28 cellular contexts compared by ENCODE assay signal in genomic region chr1:246141306-246141705, GRCh38.
DNase-seq lines count a peak whose midpoint lies in the region; ATAC-seq, FAIRE-seq and TF ChIP-seq lines count a peak whose summit lies in the region.
"Had no signal": no experiment of that assay in that cellular context is flagged by ENCODE, and none has a peak within 500 bp of the region (broad histone marks: within the 10 kb centered on the region; RNA-seq: fewer than 3 reads in every experiment).

No MANE protein-coding gene starts in this region.

- intact Hi-C loops in HCT116 (cut with micrococcal nuclease) (no loop called here), testis (cut with DNase I; ENCODE audit: low total_unique reads) (no loop called here)

- RAD21 ChIA-PET in HCT116 (lab: Charles Lee; ENCODE audit: low non-redundant PET in 1 of 2, low total read pairs in 2 of 2, uncharacterized antibody in 2 of 2, unreplicated experiment in 2 of 2): no interaction called here

- no peak for TF ChIP-seq RAD21 in A549 (conservative IDR thresholded peaks at IDR 0.05 in 1 of 2, IDR thresholded peaks at IDR 0.05 in 1 of 2)
- TF ChIP-seq RAD21 in HCT116 (IDR thresholded peaks at IDR 0.05; ENCODE audit: low read depth): no peak

- H3K27me3 ChIP-seq in HCT116 (ENCODE audit: insufficient read depth, low read length): no peaks in the 10 kb centered on the region
- H3K27me3 ChIP-seq in adipocyte (replicated peaks; ENCODE audit: control insufficient read depth, insufficient read depth, low read length): no peaks in the 10 kb centered on the region
- H3K27me3 ChIP-seq in tibial nerve: no peaks in the 10 kb centered on the region
- H3K27me3 ChIP-seq in testis: no peaks in the 10 kb centered on the region

- H3K9ac ChIP-seq in HCT116 (ENCODE audit: low read length) (peak overlapping the region; percentile 37; the same call in 1 of the 2 replicates), adipocyte (ENCODE audit: low read length) (no peak overlapping the region)

- no peak for FAIRE-seq in A549 (lab: Jason Lieb, UNC)
- FAIRE-seq: GM12891, GM19239, H1 had no signal

- H2AFZ ChIP-seq in HCT116 (ENCODE audit: low read depth, low read length, poor library complexity, severe bottlenecking): no peak overlapping the region

- CTCF ChIA-PET in A549 (lab: Yijun Ruan, JAX) (interaction anchor here (0.7 to 1.3 kb wide), 2 partner anchors 11 kb away, joined by 3 read pairs; no protein-coding TSS in a partner anchor), HCT116 (lab: Charles Lee) (no interaction called here)

- ATAC-seq in A549: no peak
- ATAC-seq in HCT116: no peak
- ATAC-seq: CD8-positive, alpha-beta T cell; Panc1; SK-N-SH treated with all-trans-retinoic acid at 6 μM for 48 hours had no signal

- 86% methylated on average over 4 of the region's 4 CpGs for WGBS in A549 (ENCODE audit: missing lambda C conversion rate)
- WGBS in tibial nerve, 2 donors: 77 to 88% methylated on average over 4 of the region's 4 CpGs
- WGBS in testis, 2 donors: 92 to 93% methylated on average over 4 of the region's 4 CpGs

- POLR2A ChIA-PET in A549 (lab: Yijun Ruan, JAX) (no interaction called here), HCT116 (lab: Charles Lee) (interaction anchor here (0.8 to 1.0 kb wide), 2 partner anchors 11 to 12 kb away, joined by 3 to 6 read pairs; no protein-coding TSS in a partner anchor)

- DNase-seq in A549 (ENCODE audit: low read depth in 1 of 2, low spot score in 1 of 2) (no peak), HCT116 (ENCODE audit: low read depth, low spot score) (no peak), adipocyte (ENCODE audit: low read depth) (peak; percentile 3), fibroblast of the aortic adventitia (ENCODE audit: low read depth) (peak; percentile 6), tibial nerve (ENCODE audit: low spot score in 2 of 2) (no peak), coronary artery (ENCODE audit: low spot score) (no peak), cerebellum (ENCODE audit: low spot score) (no peak), testis (no peak)
- DNase-seq: 8988T; CD8-positive, alpha-beta T cell; DMS79 treated with DMSO at 0.1 percent for 48 hours; GF-D8; HCEC 1CT; Kasumi-1; MV-4-11; NCI-H1105 treated with DMSO at 0.1 percent for 48 hours; NCI-H2029; NCI-H446 treated with DMSO at 0.1 percent for 48 hours; NCI-H526; SHP77 treated with DMSO at 0.1 percent for 48 hours had no signal

- TF ChIP-seq POLR2A in A549 (IDR thresholded peaks at IDR 0.05; ENCODE audit: low read length): no peak
- no peak for TF ChIP-seq POLR2A in HCT116 (IDR thresholded peaks at IDR 0.05; ENCODE audit: borderline replicate concordance, extremely low read depth, insufficient read depth, insufficient read length)
- no peak for TF ChIP-seq POLR2A in tibial nerve (IDR thresholded peaks at IDR 0.05)
- no peak for TF ChIP-seq POLR2A in testis (IDR thresholded peaks at IDR 0.05)

- no peaks in the 10 kb centered on the region for H3K79me2 ChIP-seq in HCT116 (ENCODE audit: insufficient read depth, low read length)

- no peaks in the 10 kb centered on the region for H4K20me1 ChIP-seq in HCT116 (ENCODE audit: insufficient read depth)

- BruUV-seq in HCT116 (replicated peaks; lab: Mats Ljungman, UMichigan): no TSS peak

- H3K9me3 ChIP-seq in A549: no peaks in the 10 kb centered on the region
- no peaks in the 10 kb centered on the region for H3K9me3 ChIP-seq in HCT116 (ENCODE audit: control insufficient read depth in 1 of 2, insufficient read depth in 1 of 2, low read depth in 1 of 2, low read length in 2 of 2)
- H3K9me3 ChIP-seq in adipocyte (ENCODE audit: control insufficient read depth, low read length): no peaks in the 10 kb centered on the region
- no peaks in the 10 kb centered on the region for H3K9me3 ChIP-seq in tibial nerve
- H3K9me3 ChIP-seq in testis: no peaks in the 10 kb centered on the region

- peak overlapping the region; percentile 62 to 81; a peak in 4 of 6 replicates for H3K27ac ChIP-seq in A549
- no peak overlapping the region for H3K27ac ChIP-seq in HCT116 (ENCODE audit: low read depth, low read length)
- H3K27ac ChIP-seq in tibial nerve: no peak overlapping the region
- no peak overlapping the region for H3K27ac ChIP-seq in coronary artery
- H3K27ac ChIP-seq in testis: no peak overlapping the region
- H3K27ac ChIP-seq: C4-2B, HL-60, RWPE1 had no signal

- H3K36me3 ChIP-seq in HCT116 (ENCODE audit: control insufficient read depth in 1 of 2, insufficient read depth in 2 of 2, low read length in 2 of 2): no peaks in the 10 kb centered on the region
- H3K36me3 ChIP-seq in adipocyte (ENCODE audit: control insufficient read depth, insufficient read depth, low read length, severe bottlenecking): no peaks in the 10 kb centered on the region
- no peaks in the 10 kb centered on the region for H3K36me3 ChIP-seq in tibial nerve
- no peaks in the 10 kb centered on the region for H3K36me3 ChIP-seq in testis (ENCODE audit: low read depth, missing control alignments)

- H3K4me2 ChIP-seq in A549 (peak overlapping the region; percentile 41; the same call in 2 of the 3 replicates), HCT116 (ENCODE audit: low read length) (peak overlapping the region; percentile 67)

- no peaks in the 10 kb centered on the region for H3K9me2 ChIP-seq in HCT116 (ENCODE audit: insufficient read depth)

- TF ChIP-seq CTCF in A549 (IDR thresholded peaks at IDR 0.05) (no peak), HCT116 (IDR thresholded peaks at IDR 0.05 in 2 of 3, conservative IDR thresholded peaks at IDR 0.05 in 1 of 3; ENCODE audit: borderline replicate concordance in 1 of 3, insufficient read depth in 1 of 3, low read depth in 2 of 3, low read length in 2 of 3) (no peak), fibroblast of the aortic adventitia (IDR thresholded peaks at IDR 0.05; ENCODE audit: insufficient read depth, low read length) (no peak), tibial nerve (IDR thresholded peaks at IDR 0.05) (no peak), coronary artery (IDR thresholded peaks at IDR 0.05) (no peak), testis (IDR thresholded peaks at IDR 0.05) (no peak)

- TF ChIP-seq EP300 in A549 (IDR thresholded peaks at IDR 0.05) (no peak), tibial nerve (IDR thresholded peaks at IDR 0.05) (no peak)

- H3K4me3 ChIP-seq in A549: no peak overlapping the region
- no peak overlapping the region for H3K4me3 ChIP-seq in HCT116 (replicated peaks in 1 of 2; ENCODE audit: low read depth in 1 of 2, low read length in 2 of 2)
- no peak overlapping the region for H3K4me3 ChIP-seq in adipocyte (ENCODE audit: low read length)
- no peak overlapping the region for H3K4me3 ChIP-seq in fibroblast of the aortic adventitia (ENCODE audit: low read depth, low read length)
- no peak overlapping the region for H3K4me3 ChIP-seq in tibial nerve
- no peak overlapping the region for H3K4me3 ChIP-seq in coronary artery
- H3K4me3 ChIP-seq in testis: no peak overlapping the region

- H3K4me1 ChIP-seq in A549: peaks cover 44% of the 10 kb centered on the region
- peaks cover 43 to 63% of the 10 kb centered on the region in 2 experiments for H3K4me1 ChIP-seq in HCT116 (ENCODE audit: control insufficient read depth in 1 of 2, insufficient read depth in 2 of 2, low read length in 2 of 2)
- H3K4me1 ChIP-seq in adipocyte (ENCODE audit: control insufficient read depth, insufficient read depth, low read length): peaks cover 12% of the 10 kb centered on the region
- H3K4me1 ChIP-seq in tibial nerve: peaks cover 0 to 5% (median 0%) of the 10 kb centered on the region in 4 donors
- no peaks in the 10 kb centered on the region for H3K4me1 ChIP-seq in testis

TF ChIP-seq in A549, 52 proteins besides CTCF, POLR2A, EP300 and RAD21 (continues in another document):
- TF ChIP-seq MAX (IDR thresholded peaks at IDR 0.05) (no peak), ELK1 (IDR thresholded peaks at IDR 0.05; ENCODE audit: low read depth, low read length) (no peak), POLR2AphosphoS2 (conservative IDR thresholded peaks at IDR 0.05; ENCODE audit: low read length) (no peak), NPAS2 (CRISPR knock-in tag; IDR thresholded peaks at IDR 0.05; ENCODE audit: borderline replicate concordance) (no peak), HES2 (IDR thresholded peaks at IDR 0.05) (no peak)

TF ChIP-seq in HCT116, 20 proteins besides CTCF, POLR2A, EP300 and RAD21:
- TF ChIP-seq ZNF274 (IDR thresholded peaks at IDR 0.05; ENCODE audit: low read depth, low read length): no peak
- TF ChIP-seq SRF (IDR thresholded peaks at IDR 0.05; ENCODE audit: low read depth): no peak
- no peak for TF ChIP-seq ZBTB33 (IDR thresholded peaks at IDR 0.05; ENCODE audit: extremely low read depth, insufficient replicate concordance, low read length)
TF ChIP-seq in HCT116: peak in this region for 0.

Comparison
In these comparisons a context has a peak if more than half of its experiments do, and no peak if none do; other contexts are left out.
1. DNase-seq: peak in adipocyte (single experiment) and fibroblast of the aortic adventitia (single experiment); none in A549 (0 of 2), HCT116 (single experiment), tibial nerve (0 of 2), coronary artery (single experiment), cerebellum (single experiment) and testis (single experiment).
2. H3K27ac ChIP-seq: peak in A549 (2 of 2); none in HCT116 (single experiment), tibial nerve (0 of 4), coronary artery (0 of 2) and testis (0 of 2).